In genomic region chr4:74544655-74545361, GRCh38 we compare ENCODE assay signal across 18 cellular contexts.
A peak's percentile ranks its signal among the peaks of the same experiment; 100 is the strongest.
DNase-seq lines count a peak whose midpoint lies in the region; ATAC-seq and TF ChIP-seq lines count a peak whose summit lies in the region.
"Had no signal": no experiment of that assay in that cellular context is flagged by ENCODE, and none has a peak within 500 bp of the region (broad histone marks: within the 10 kb centered on the region; RNA-seq: fewer than 3 reads in every experiment).

No MANE protein-coding gene starts in this region.

- no peak overlapping the region for H3K27ac ChIP-seq in lower lobe of right lung
- H3K27ac ChIP-seq: ovary, uterus had no signal

- no peak overlapping the region for H3K27ac Mint-ChIP-seq in Caco-2 (ENCODE audit: unreplicated experiment)
- H3K27ac Mint-ChIP-seq: activated CD4-positive, alpha-beta memory T cell treated with anti-CD3 and anti-CD28 coated beads for 36 hours; activated T-helper 17 cell treated with anti-CD3 and anti-CD28 coated beads, Interleukin-2, amount 50 U/mL, for 72 hours; stimulated activated naive CD8-positive, alpha-beta T cell treated with anti-CD3 and anti-CD28 coated beads, Interleukin-15, amount 100 ng/mL, for 72 hours had no signal

- H3K4me1 Mint-ChIP-seq in Caco-2 (ENCODE audit: low read depth, unreplicated experiment), result peaks cover 34% of the 10 kb centered on the region
- H3K4me1 Mint-ChIP-seq: stimulated activated naive CD8-positive, alpha-beta T cell treated with anti-CD3 and anti-CD28 coated beads, Interleukin-15, amount 100 ng/mL, for 72 hours had no signal

- BruUV-seq in Caco-2 (replicated peaks; lab: Mats Ljungman, UMichigan), result no TSS peak

- H3K9me3 Mint-ChIP-seq in Caco-2 (ENCODE audit: unreplicated experiment), result peaks cover 8% of the 10 kb centered on the region
- H3K9me3 Mint-ChIP-seq: activated CD4-positive, alpha-beta memory T cell treated with anti-CD3 and anti-CD28 coated beads for 36 hours; activated T-helper 17 cell treated with anti-CD3 and anti-CD28 coated beads, Interleukin-2, amount 50 U/mL, for 72 hours; stimulated activated naive CD8-positive, alpha-beta T cell treated with anti-CD3 and anti-CD28 coated beads, Interleukin-15, amount 100 ng/mL, for 72 hours had no signal

- ATAC-seq in lower lobe of right lung (peak; percentile 53 to 73), HG03039 (IDR thresholded peaks at IDR 0.05; ENCODE audit: unreplicated experiment) (no peak)
- ATAC-seq: activated T-helper 17 cell treated with anti-CD3 and anti-CD28 coated beads, Interleukin-2, amount 50 U/mL, for 72 hours; stimulated activated naive CD8-positive, alpha-beta T cell treated with anti-CD3 and anti-CD28 coated beads, Interleukin-15, amount 100 ng/mL, for 72 hours had no signal

- POLR2A ChIA-PET in Caco-2 (lab: Charles Lee), result interaction anchor here (0.9 kb wide), 1 partner anchor 64 kb away, joined by 5 read pairs; no protein-coding TSS in a partner anchor

- H3K4me3 Mint-ChIP-seq in Caco-2 (ENCODE audit: unreplicated experiment), result no peak overlapping the region
- H3K4me3 Mint-ChIP-seq: activated CD4-positive, alpha-beta memory T cell treated with anti-CD3 and anti-CD28 coated beads for 36 hours; activated T-helper 17 cell treated with anti-CD3 and anti-CD28 coated beads, Interleukin-2, amount 50 U/mL, for 72 hours; stimulated activated naive CD8-positive, alpha-beta T cell treated with anti-CD3 and anti-CD28 coated beads, Interleukin-15, amount 100 ng/mL, for 72 hours had no signal

- DNase-seq in Caco-2 (peak; percentile 39 to 48), NCI-H226 (peak; percentile 40), dermis blood vessel endothelial cell (peak; percentile 35), lower lobe of right lung (no peak), NCI-H2196 (lab: John Stamatoyannopoulos, UW; ENCODE audit: unreplicated experiment) (no peak), NCI-H1436 (lab: John Stamatoyannopoulos, UW) (no peak)
- DNase-seq in stimulated activated CD4-positive, alpha-beta T cell treated with anti-CD3 and anti-CD28 coated beads, Interleukin-4, amount 100 ng/mL, for 24 hours, result no peak
- DNase-seq: ACHN; activated CD4-positive, alpha-beta memory T cell treated with anti-CD3 and anti-CD28 coated beads for 36 hours; GDM1; glutamatergic neuron; NCI-H1694 treated with DMSO at 0.1 percent for 48 hours; NCI-H524 treated with DMSO at 0.1 percent for 48 hours; ovary; stimulated activated naive CD8-positive, alpha-beta T cell treated with anti-CD3 and anti-CD28 coated beads, Interleukin-15, amount 100 ng/mL, for 72 hours; uterus had no signal

- H3K36me3 ChIP-seq in Caco-2 (ENCODE audit: control insufficient read depth, insufficient read depth, low read length), result no peaks in the 10 kb centered on the region
- no peaks in the 10 kb centered on the region for H3K36me3 ChIP-seq in lower lobe of right lung
- H3K36me3 ChIP-seq: ovary, uterus had no signal

- H3K4me1 ChIP-seq in Caco-2 (peaks cover 70% of the 10 kb centered on the region), lower lobe of right lung (peaks cover 23% of the 10 kb centered on the region)
- H3K4me1 ChIP-seq: uterus had no signal

- H3K27me3 ChIP-seq in Caco-2 (replicated peaks; ENCODE audit: control insufficient read depth, insufficient read depth, low read length) (no peaks in the 10 kb centered on the region), lower lobe of right lung (ENCODE audit: low read depth) (no peaks in the 10 kb centered on the region)
- H3K27me3 ChIP-seq: ovary, uterus had no signal

- CTCF ChIA-PET in Caco-2 (lab: Charles Lee), result interaction anchor here (0.6 to 1.6 kb wide), 3 partner anchors 13 to 126 kb away, joined by 3 to 6 read pairs (median 4); no protein-coding TSS in a partner anchor

- H3K4me3 ChIP-seq in Caco-2 (ENCODE audit: low read depth, low read length), result no peak overlapping the region
- H3K4me3 ChIP-seq in lower lobe of right lung, result no peak overlapping the region
- H3K4me3 ChIP-seq: ovary, uterus had no signal

- no peaks in the 10 kb centered on the region for H3K36me3 Mint-ChIP-seq in Caco-2 (ENCODE audit: insufficient read depth, unreplicated experiment)
- H3K36me3 Mint-ChIP-seq: activated CD4-positive, alpha-beta memory T cell treated with anti-CD3 and anti-CD28 coated beads for 36 hours had no signal

- intact Hi-C loops in Caco-2 (cut with micrococcal nuclease; ENCODE audit: unreplicated experiment), result no loop called here
- intact Hi-C loops in lower lobe of right lung (cut with DNase I), result no loop called here

- no peaks in the 10 kb centered on the region for H3K9me3 ChIP-seq in Caco-2
- no peaks in the 10 kb centered on the region for H3K9me3 ChIP-seq in lower lobe of right lung
- H3K9me3 ChIP-seq: ovary, uterus had no signal

- no peaks in the 10 kb centered on the region for H3K27me3 Mint-ChIP-seq in Caco-2 (ENCODE audit: insufficient read depth, unreplicated experiment)
- H3K27me3 Mint-ChIP-seq: activated T-helper 17 cell treated with anti-CD3 and anti-CD28 coated beads, Interleukin-2, amount 50 U/mL, for 72 hours had no signal

- TF ChIP-seq CTCF in Caco-2 (IDR thresholded peaks at IDR 0.05; ENCODE audit: insufficient read depth in 1 of 2, low read depth in 1 of 2, low read length in 1 of 2, severe bottlenecking in 1 of 2, unreplicated experiment in 1 of 2), result no peak
- no peak for TF ChIP-seq CTCF in lower lobe of right lung (IDR thresholded peaks at IDR 0.05)

Comparison
In these comparisons a context has a peak if more than half of its experiments do, and no peak if none do; other contexts are left out.
1. DNase-seq: peak in Caco-2 (2 of 2), NCI-H226 (single experiment) and dermis blood vessel endothelial cell (single experiment); none in lower lobe of right lung (single experiment), NCI-H2196 (single experiment), NCI-H1436 (single experiment) and stimulated activated CD4-positive, alpha-beta T cell treated with anti-CD3 and anti-CD28 coated beads, Interleukin-4, amount 100 ng/mL, for 24 hours (single experiment).